12 cellular contexts compared by ENCODE assay signal in the genomic region with DNA sequence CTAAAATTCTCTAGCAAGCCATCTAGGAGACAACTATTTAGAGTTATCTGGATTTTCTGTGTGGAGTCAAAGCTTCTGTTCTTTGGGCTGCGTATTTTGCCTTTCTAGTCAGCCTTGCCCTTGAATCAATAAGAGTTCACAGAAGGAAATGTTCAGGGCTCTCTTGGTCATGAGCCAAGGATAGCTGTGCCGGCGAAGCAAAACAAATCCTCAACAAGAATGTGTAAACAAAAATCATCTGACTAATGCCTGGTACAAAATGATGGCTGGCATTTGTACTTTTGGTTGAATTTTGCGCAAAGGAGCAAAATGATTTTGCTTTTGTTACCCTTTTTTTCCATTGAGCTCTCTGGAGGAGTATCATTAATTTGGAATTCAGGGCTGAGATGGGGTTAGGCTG.
A peak's percentile ranks its signal among the peaks of the same experiment; 100 is the strongest.
DNase-seq lines count a peak whose midpoint lies in the region; ATAC-seq and TF ChIP-seq lines count a peak whose summit lies in the region.
"Had no signal": no experiment of that assay in that cellular context is flagged by ENCODE, and none has a peak within 500 bp of the region (broad histone marks: within the 10 kb centered on the region; RNA-seq: fewer than 3 reads in every experiment).

No MANE protein-coding gene starts in this region.

- H2BK15ac ChIP-seq in IMR-90 (ENCODE audit: low read depth, low read length): no peak overlapping the region
- H2BK15ac ChIP-seq in mesenchymal stem cell (ENCODE audit: low read depth, poor library complexity, severe bottlenecking): no peak overlapping the region

- no peak overlapping the region for H3K18ac ChIP-seq in IMR-90 (ENCODE audit: low read depth, low read length)
- no peak overlapping the region for H3K18ac ChIP-seq in mesenchymal stem cell (ENCODE audit: low read depth in 1 of 2, low read length in 2 of 2)

- H2BK5ac ChIP-seq in IMR-90 (ENCODE audit: low read depth, low read length, poor library complexity, severe bottlenecking) (no peak overlapping the region), mesenchymal stem cell (ENCODE audit: low read depth, low read length, poor library complexity, severe bottlenecking) (no peak overlapping the region)

- H2AFZ ChIP-seq in IMR-90 (replicated peaks; ENCODE audit: low read length, poor library complexity) (no peak overlapping the region), mesenchymal stem cell (ENCODE audit: low read depth, low read length) (no peak overlapping the region)

- CTCF ChIA-PET in IMR-90 (lab: Yijun Ruan, JAX): no interaction called here

- H3K56ac ChIP-seq in IMR-90 (ENCODE audit: extremely low read depth, insufficient read depth, low read length): no peak overlapping the region

- H3K9me1 ChIP-seq in IMR-90 (ENCODE audit: insufficient read depth, low read length): no peaks in the 10 kb centered on the region

- H4K5ac ChIP-seq in IMR-90 (ENCODE audit: low read depth, low read length): no peak overlapping the region

- no peaks in the 10 kb centered on the region for H4K20me1 ChIP-seq in IMR-90 (ENCODE audit: insufficient read depth, low read length)

- H3K4me3 ChIP-seq in IMR-90 (ENCODE audit: insufficient read depth, low read depth, low read length) (no peak overlapping the region), mesenchymal stem cell (ENCODE audit: insufficient read depth in 1 of 2, low read depth in 1 of 2, low read length in 2 of 2) (no peak overlapping the region)
- H3K4me3 ChIP-seq: heart right ventricle had no signal

- POLR2A ChIA-PET in IMR-90 (lab: Charles Lee; ENCODE audit: unreplicated experiment): no interaction called here

- H2AK5ac ChIP-seq in IMR-90 (ENCODE audit: low read depth, low read length) (no peak overlapping the region), mesenchymal stem cell (ENCODE audit: low read length, severe bottlenecking) (no peak overlapping the region)

- H2BK12ac ChIP-seq in mesenchymal stem cell (ENCODE audit: low read length in 2 of 2): no peak overlapping the region

- no peak overlapping the region for H4K8ac ChIP-seq in IMR-90 (ENCODE audit: low read depth in 2 of 2, low read length in 2 of 2)
- H4K8ac ChIP-seq in mesenchymal stem cell (ENCODE audit: low read length): no peak overlapping the region

- no peak overlapping the region for H3K14ac ChIP-seq in IMR-90 (replicated peaks; ENCODE audit: low read depth, low read length)
- no peak overlapping the region for H3K14ac ChIP-seq in mesenchymal stem cell (ENCODE audit: low read length in 2 of 2)

- in situ Hi-C loops in IMR-90 (cut with MboI; ENCODE audit: low sequenced_read_pairs): no loop called here

- no peak for TF ChIP-seq POLR2A in IMR-90 (IDR thresholded peaks at IDR 0.05; ENCODE audit: low read depth, low read length)

- H3K79me1 ChIP-seq in IMR-90 (ENCODE audit: low read depth in 1 of 2, low read length in 2 of 2) (no peaks in the 10 kb centered on the region), mesenchymal stem cell (replicated peaks; ENCODE audit: low read length, poor library complexity, severe bottlenecking) (no peaks in the 10 kb centered on the region)

- no peak for TF ChIP-seq CTCF in AG09319 (IDR thresholded peaks at IDR 0.05; ENCODE audit: low read depth, low read length)
- no peak for TF ChIP-seq CTCF in IMR-90 (conservative IDR thresholded peaks at IDR 0.05; ENCODE audit: low read depth, low read length)

- H3K4me2 ChIP-seq in IMR-90 (ENCODE audit: low read depth, low read length): peak overlapping the region; percentile 5; the same call in 1 of the 2 replicates
- no peak overlapping the region for H3K4me2 ChIP-seq in mesenchymal stem cell (ENCODE audit: low read length, poor library complexity, severe bottlenecking)

- H2BK20ac ChIP-seq in IMR-90 (ENCODE audit: low read depth, low read length): no peak overlapping the region

- no peak overlapping the region for H3K9ac ChIP-seq in IMR-90 (ENCODE audit: low read depth, low read length)
- H3K9ac ChIP-seq in mesenchymal stem cell (ENCODE audit: low read length): no peak overlapping the region

- WGBS in IMR-90 (ENCODE audit: extremely low coverage in 2 of 2, insufficient read length in 1 of 2), 2 experiments: no CpG with 5 or more reads among the region's 4 CpGs
- 12% methylated on average over 4 of the region's 4 CpGs for whole genome bisulfite sequencing in mesenchymal stem cell

- H3K27ac ChIP-seq in IMR-90 (ENCODE audit: insufficient read depth, low read length): no peak overlapping the region
- no peak overlapping the region for H3K27ac ChIP-seq in mesenchymal stem cell (ENCODE audit: low read length, poor library complexity, severe bottlenecking)
- H3K27ac ChIP-seq: heart right ventricle had no signal

- TF ChIP-seq RAD21 in IMR-90 (IDR thresholded peaks at IDR 0.05; ENCODE audit: low read length): no peak

- DNase-seq in AG09319 (ENCODE audit: extremely low read depth, low read depth) (peak; percentile 52), IMR-90 (peak; percentile 43), brain pericyte (ENCODE audit: low read depth, low spot score) (peak; percentile 63), mesenchymal stem cell (peak; percentile 78)
- no peak for DNase-seq in activated CD4-positive, alpha-beta T cell treated with anti-CD3 and anti-CD28 coated beads for 1 hour
- no peak for DNase-seq in activated CD4-positive, alpha-beta T cell treated with anti-CD3 and anti-CD28 coated beads for 48 hours
- DNase-seq: activated CD4-positive, alpha-beta T cell treated with anti-CD3 and anti-CD28 coated beads, Interleukin-2, amount 50 U/mL, for 1 hour; CD4-positive, alpha-beta memory T cell; heart right ventricle had no signal

- H4K91ac ChIP-seq in IMR-90 (ENCODE audit: insufficient read depth, low read depth, low read length) (no peak overlapping the region), mesenchymal stem cell (ENCODE audit: low read length) (no peak overlapping the region)

- H3K9me3 ChIP-seq in IMR-90 (ENCODE audit: control insufficient read depth, insufficient read depth, low read length) (no peaks in the 10 kb centered on the region), mesenchymal stem cell (ENCODE audit: control insufficient read depth, low read length) (no peaks in the 10 kb centered on the region)

- H3K4ac ChIP-seq in IMR-90 (ENCODE audit: low read depth, low read length) (no peak overlapping the region), mesenchymal stem cell (ENCODE audit: low read depth in 1 of 2, low read length in 2 of 2) (no peak overlapping the region)

- dilution Hi-C loops in IMR-90 (cut with HindIII; ENCODE audit: low sequenced_read_pairs, unreplicated experiment): no loop called here

- no peak overlapping the region for H3K23ac ChIP-seq in IMR-90 (ENCODE audit: low read depth, low read length)
- no peak overlapping the region for H3K23ac ChIP-seq in mesenchymal stem cell (ENCODE audit: low read length in 2 of 2)

- H3K4me1 ChIP-seq in IMR-90 (ENCODE audit: control insufficient read depth, insufficient read depth, low read length) (no peaks in the 10 kb centered on the region), mesenchymal stem cell (ENCODE audit: control insufficient read depth, insufficient read depth, low read depth, low read length) (peaks cover 1% of the 10 kb centered on the region)

- ATAC-seq in IMR-90 (ENCODE audit: low read depth) (peak; percentile 37), GM21717 (IDR thresholded peaks at IDR 0.05; ENCODE audit: unreplicated experiment) (no peak), GM21786 (IDR thresholded peaks at IDR 0.05; ENCODE audit: unreplicated experiment) (no peak)
- ATAC-seq: heart right ventricle; natural killer cell treated with Interleukin-12 subunit alpha and Interleukin-12 subunit beta and Interleukin-15 and Interleukin-18, amount 100 ng/mL, for 72 hours had no signal

- BruUV-seq in IMR-90 (replicated peaks; lab: Mats Ljungman, UMichigan): no TSS peak

- H3K36me3 ChIP-seq in IMR-90 (ENCODE audit: control insufficient read depth, insufficient read depth, low read length): no peaks in the 10 kb centered on the region
- no peaks in the 10 kb centered on the region for H3K36me3 ChIP-seq in mesenchymal stem cell (ENCODE audit: control insufficient read depth in 1 of 2, insufficient read depth in 2 of 2, low read depth in 1 of 2, low read length in 2 of 2)
- H3K36me3 ChIP-seq: heart right ventricle had no signal

- intact Hi-C loops in IMR-90 (cut with micrococcal nuclease): no loop called here

- H3K27me3 ChIP-seq in IMR-90 (ENCODE audit: control insufficient read depth, insufficient read depth, low read length) (peaks cover 4% of the 10 kb centered on the region; the same call in 1 of the 2 replicates), mesenchymal stem cell (ENCODE audit: control insufficient read depth in 1 of 2, insufficient read depth in 1 of 2, low read length in 2 of 2) (peaks cover 0 to 12% of the 10 kb centered on the region in 2 experiments)
- H3K27me3 ChIP-seq: heart right ventricle had no signal

- no peak overlapping the region for H2AK9ac ChIP-seq in IMR-90 (replicated peaks; ENCODE audit: low read depth, low read length, poor library complexity)

- H2BK120ac ChIP-seq in IMR-90 (ENCODE audit: low read depth, low read length) (no peak overlapping the region), mesenchymal stem cell (ENCODE audit: low read depth, low read length) (no peak overlapping the region)

TF ChIP-seq in IMR-90, 13 proteins besides CTCF, POLR2A, EP300 and RAD21 (continues in another document):
- TF ChIP-seq NFE2L2 (IDR thresholded peaks at IDR 0.05; ENCODE audit: low read depth, low read length) (no peak), CEBPB (IDR thresholded peaks at IDR 0.05; ENCODE audit: low read depth, low read length) (no peak), MAZ (IDR thresholded peaks at IDR 0.05; ENCODE audit: borderline replicate concordance, low read depth, low read length) (no peak), MAFK (IDR thresholded peaks at IDR 0.05; ENCODE audit: low read depth, low read length) (no peak), RCOR1 (IDR thresholded peaks at IDR 0.05; ENCODE audit: insufficient replicate concordance, low read length) (no peak), RFX5 (IDR thresholded peaks at IDR 0.05; ENCODE audit: low read depth, low read length) (no peak), CHD1 (IDR thresholded peaks at IDR 0.05; ENCODE audit: low read depth, low read length) (no peak), FOS (IDR thresholded peaks at IDR 0.05; ENCODE audit: low read depth, low read length) (no peak)
- TF ChIP-seq, protein P1, sequence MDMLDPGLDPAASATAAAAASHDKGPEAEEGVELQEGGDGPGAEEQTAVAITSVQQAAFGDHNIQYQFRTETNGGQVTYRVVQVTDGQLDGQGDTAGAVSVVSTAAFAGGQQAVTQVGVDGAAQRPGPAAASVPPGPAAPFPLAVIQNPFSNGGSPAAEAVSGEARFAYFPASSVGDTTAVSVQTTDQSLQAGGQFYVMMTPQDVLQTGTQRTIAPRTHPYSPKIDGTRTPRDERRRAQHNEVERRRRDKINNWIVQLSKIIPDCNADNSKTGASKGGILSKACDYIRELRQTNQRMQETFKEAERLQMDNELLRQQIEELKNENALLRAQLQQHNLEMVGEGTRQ (IDR thresholded peaks at IDR 0.05; ENCODE audit: low read depth, low read length): no peak

Comparison
In these comparisons a context has a peak if more than half of its experiments do, and no peak if none do; other contexts are left out.
1. DNase-seq: peak in AG09319 (single experiment), IMR-90 (single experiment), brain pericyte (single experiment) and mesenchymal stem cell (single experiment); none in activated CD4-positive, alpha-beta T cell treated with anti-CD3 and anti-CD28 coated beads for 1 hour (single experiment) and activated CD4-positive, alpha-beta T cell treated with anti-CD3 and anti-CD28 coated beads for 48 hours (single experiment).